Comparison of ENCODE assay signal across 17 cellular contexts in genomic region chr9:1337169-1337568, GRCh38.
DNase-seq lines count a peak whose midpoint lies in the region; TF ChIP-seq lines count a peak whose summit lies in the region.
"Had no signal": no experiment of that assay in that cellular context is flagged by ENCODE, and none has a peak within 500 bp of the region (broad histone marks: within the 10 kb centered on the region; RNA-seq: fewer than 3 reads in every experiment).

No MANE protein-coding gene starts in this region.

- POLR2A ChIA-PET in HEK293 (lab: Yijun Ruan, JAX): no interaction called here

- no peaks in the 10 kb centered on the region for H3K4me1 ChIP-seq in HEK293 (ENCODE audit: control insufficient read depth, insufficient read depth, low read length)
- H3K4me1 ChIP-seq: SJSA1, testis had no signal

- no peak overlapping the region for H3K4me3 ChIP-seq in HEK293 (ENCODE audit: low read depth, low read length)
- H3K4me3 ChIP-seq: SJSA1, testis had no signal

- H3K9me3 ChIP-seq in HEK293 (ENCODE audit: control insufficient read depth, insufficient read depth, low read depth, low read length): no peaks in the 10 kb centered on the region
- H3K9me3 ChIP-seq: SJSA1, testis had no signal

- DNase-seq in Daoy (ENCODE audit: low read depth) (peak; percentile 34), kidney tubule cell (ENCODE audit: low spot score) (peak; percentile 34), C1 segment of cervical spinal cord (lab: John Stamatoyannopoulos, UW) (no peak), EL (no peak)
- no peak for DNase-seq in activated CD4-positive, alpha-beta T cell treated with anti-CD3 and anti-CD28 coated beads, Interleukin-2, amount 50 U/mL, for 48 hours
- DNase-seq: activated CD8-positive, alpha-beta T cell treated with anti-CD3 and anti-CD28 coated beads for 36 hours; activated naive CD4-positive, alpha-beta T cell treated with anti-CD3 and anti-CD28 coated beads for 36 hours; activated T-cell treated with anti-CD3 and anti-CD28 coated beads, Interleukin-2, amount 50 U/mL, for 4 hours; CD8-positive, alpha-beta memory T cell; cerebellar nuclear complex; DMS79; head of caudate nucleus; NCI-H146; testis had no signal

- TF ChIP-seq CTCF in HEK293 (tag by site-specific recombination; IDR thresholded peaks at IDR 0.05) (peak; percentile 48; the same call in 1 of the 2 replicates), VCaP (conservative IDR thresholded peaks at IDR 0.05) (peak; percentile 60)

- H3K27ac ChIP-seq in HEK293 (ENCODE audit: extremely low read depth, low read depth, low read length): no peak overlapping the region
- H3K27ac ChIP-seq in VCaP: no peak overlapping the region
- H3K27ac ChIP-seq: SJSA1, testis had no signal

- H3K36me3 ChIP-seq in HEK293 (ENCODE audit: control insufficient read depth in 2 of 2, insufficient read depth in 1 of 2, low read length in 2 of 2): no peaks in the 10 kb centered on the region
- H3K36me3 ChIP-seq: SJSA1 had no signal

- CTCF ChIA-PET in HEK293 (lab: Yijun Ruan, JAX): interaction anchor here (0.5 to 1.5 kb wide), 7 partner anchors 18 to 1502 kb away, joined by 3 to 8 read pairs (median 3); partner anchors contain the start of gene DMRT2

TF ChIP-seq in HEK293, 187 proteins besides CTCF, POLR2A, EP300 and RAD21:
- TF ChIP-seq ZNF701 (tag by site-specific recombination; IDR thresholded peaks at IDR 0.05) (no peak), ZNF184 (tag by site-specific recombination; IDR thresholded peaks at IDR 0.05) (no peak), ZNF37A (tag by site-specific recombination; IDR thresholded peaks at IDR 0.05) (no peak), GFI1B (tag by site-specific recombination; IDR thresholded peaks at IDR 0.05) (no peak), ZNF677 (tag by site-specific recombination; IDR thresholded peaks at IDR 0.05) (no peak), ZNF16 (tag by site-specific recombination; IDR thresholded peaks at IDR 0.05; ENCODE audit: low read depth) (no peak), ZNF768 (tag by site-specific recombination; IDR thresholded peaks at IDR 0.05) (no peak), ZNF350 (tag by site-specific recombination; IDR thresholded peaks at IDR 0.05) (no peak), ZNF660 (tag by site-specific recombination; IDR thresholded peaks at IDR 0.05) (no peak)
- TF ChIP-seq, protein P1, sequence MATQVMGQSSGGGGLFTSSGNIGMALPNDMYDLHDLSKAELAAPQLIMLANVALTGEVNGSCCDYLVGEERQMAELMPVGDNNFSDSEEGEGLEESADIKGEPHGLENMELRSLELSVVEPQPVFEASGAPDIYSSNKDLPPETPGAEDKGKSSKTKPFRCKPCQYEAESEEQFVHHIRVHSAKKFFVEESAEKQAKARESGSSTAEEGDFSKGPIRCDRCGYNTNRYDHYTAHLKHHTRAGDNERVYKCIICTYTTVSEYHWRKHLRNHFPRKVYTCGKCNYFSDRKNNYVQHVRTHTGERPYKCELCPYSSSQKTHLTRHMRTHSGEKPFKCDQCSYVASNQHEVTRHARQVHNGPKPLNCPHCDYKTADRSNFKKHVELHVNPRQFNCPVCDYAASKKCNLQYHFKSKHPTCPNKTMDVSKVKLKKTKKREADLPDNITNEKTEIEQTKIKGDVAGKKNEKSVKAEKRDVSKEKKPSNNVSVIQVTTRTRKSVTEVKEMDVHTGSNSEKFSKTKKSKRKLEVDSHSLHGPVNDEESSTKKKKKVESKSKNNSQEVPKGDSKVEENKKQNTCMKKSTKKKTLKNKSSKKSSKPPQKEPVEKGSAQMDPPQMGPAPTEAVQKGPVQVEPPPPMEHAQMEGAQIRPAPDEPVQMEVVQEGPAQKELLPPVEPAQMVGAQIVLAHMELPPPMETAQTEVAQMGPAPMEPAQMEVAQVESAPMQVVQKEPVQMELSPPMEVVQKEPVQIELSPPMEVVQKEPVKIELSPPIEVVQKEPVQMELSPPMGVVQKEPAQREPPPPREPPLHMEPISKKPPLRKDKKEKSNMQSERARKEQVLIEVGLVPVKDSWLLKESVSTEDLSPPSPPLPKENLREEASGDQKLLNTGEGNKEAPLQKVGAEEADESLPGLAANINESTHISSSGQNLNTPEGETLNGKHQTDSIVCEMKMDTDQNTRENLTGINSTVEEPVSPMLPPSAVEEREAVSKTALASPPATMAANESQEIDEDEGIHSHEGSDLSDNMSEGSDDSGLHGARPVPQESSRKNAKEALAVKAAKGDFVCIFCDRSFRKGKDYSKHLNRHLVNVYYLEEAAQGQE (tag by site-specific recombination; IDR thresholded peaks at IDR 0.05): no peak
- TF ChIP-seq, protein P2, sequence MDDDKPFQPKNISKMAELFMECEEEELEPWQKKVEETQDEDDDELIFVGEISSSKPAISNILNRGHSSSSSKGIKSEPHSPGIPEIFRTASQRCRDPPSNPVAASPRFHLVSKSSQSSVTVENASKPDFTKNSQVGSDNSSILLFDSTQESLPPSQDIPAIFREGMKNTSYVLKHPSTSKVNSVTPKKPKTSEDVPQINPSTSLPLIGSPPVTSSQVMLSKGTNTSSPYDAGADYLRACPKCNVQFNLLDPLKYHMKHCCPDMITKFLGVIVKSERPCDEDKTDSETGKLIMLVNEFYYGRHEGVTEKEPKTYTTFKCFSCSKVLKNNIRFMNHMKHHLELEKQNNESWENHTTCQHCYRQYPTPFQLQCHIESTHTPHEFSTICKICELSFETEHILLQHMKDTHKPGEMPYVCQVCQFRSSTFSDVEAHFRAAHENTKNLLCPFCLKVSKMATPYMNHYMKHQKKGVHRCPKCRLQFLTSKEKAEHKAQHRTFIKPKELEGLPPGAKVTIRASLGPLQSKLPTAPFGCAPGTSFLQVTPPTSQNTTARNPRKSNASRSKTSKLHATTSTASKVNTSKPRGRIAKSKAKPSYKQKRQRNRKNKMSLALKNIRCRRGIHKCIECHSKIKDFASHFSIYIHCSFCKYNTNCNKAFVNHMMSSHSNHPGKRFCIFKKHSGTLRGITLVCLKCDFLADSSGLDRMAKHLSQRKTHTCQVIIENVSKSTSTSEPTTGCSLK (tag by site-specific recombination; IDR thresholded peaks at IDR 0.05): no peak

Comparison
In these comparisons a context has a peak if more than half of its experiments do, and no peak if none do; other contexts are left out.
1. DNase-seq: peak in Daoy (single experiment) and kidney tubule cell (single experiment); none in C1 segment of cervical spinal cord (0 of 14), activated CD4-positive, alpha-beta T cell treated with anti-CD3 and anti-CD28 coated beads, Interleukin-2, amount 50 U/mL, for 48 hours (0 of 2) and EL (single experiment).